Comparison of ENCODE assay signal across 8 cellular contexts in genomic region chr21:18711662-18712061, GRCh38.
"Had no signal": no experiment of that assay in that cellular context is flagged by ENCODE, and none has a peak within 500 bp of the region (broad histone marks: within the 10 kb centered on the region; RNA-seq: fewer than 3 reads in every experiment).

No MANE protein-coding gene starts in this region.

- ATAC-seq: GM12878 had no signal

- FAIRE-seq: G401.6, GM12878, GM12891, GM12892, GM18507, GM19239 had no signal

- DNase-seq: GDM1, GF-D8 had no signal

- H3K4me3 ChIP-seq: GM12878 had no signal
